ENCODE assay signal across 1 cellular context in the genomic region with DNA sequence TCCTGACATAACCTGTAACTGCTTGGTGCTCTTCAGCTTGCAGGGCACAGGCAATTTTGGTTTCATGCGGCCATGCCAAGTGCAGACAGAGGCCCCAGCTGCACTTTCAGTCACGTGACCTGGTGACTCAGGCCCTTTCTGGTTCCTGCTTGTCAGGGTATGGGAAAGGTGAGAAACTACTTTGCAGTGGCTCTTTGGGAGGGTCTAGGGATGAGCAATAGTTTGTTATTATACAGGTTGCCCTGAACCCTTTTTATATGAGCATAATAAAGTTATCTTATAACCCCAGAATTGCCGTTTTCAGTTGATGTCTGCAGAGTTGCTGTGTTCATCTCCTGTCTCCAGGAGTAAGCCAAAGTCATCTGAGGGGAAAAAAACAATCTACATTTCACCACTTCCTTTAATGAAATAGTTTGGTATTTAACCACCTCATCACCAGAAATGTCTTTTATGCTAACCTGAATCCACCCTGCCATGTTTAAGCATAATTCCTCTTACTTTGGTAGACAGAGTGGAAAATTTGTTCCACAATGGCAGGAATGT.
TF ChIP-seq lines count a peak whose summit lies in the region.

No MANE protein-coding gene starts in this region.

TF ChIP-seq in endothelial cell of umbilical vein, 7 proteins besides CTCF, POLR2A, EP300 and RAD21 (continued from another document):
- TF ChIP-seq GATA2 (IDR thresholded peaks at IDR 0.05; ENCODE audit: insufficient read depth, insufficient read length, low read depth, low read length), result no peak
- TF ChIP-seq, protein P1, sequence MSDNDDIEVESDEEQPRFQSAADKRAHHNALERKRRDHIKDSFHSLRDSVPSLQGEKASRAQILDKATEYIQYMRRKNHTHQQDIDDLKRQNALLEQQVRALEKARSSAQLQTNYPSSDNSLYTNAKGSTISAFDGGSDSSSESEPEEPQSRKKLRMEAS (IDR thresholded peaks at IDR 0.05; ENCODE audit: insufficient read depth, insufficient read length), result peak; percentile 41
